In the genomic region with DNA sequence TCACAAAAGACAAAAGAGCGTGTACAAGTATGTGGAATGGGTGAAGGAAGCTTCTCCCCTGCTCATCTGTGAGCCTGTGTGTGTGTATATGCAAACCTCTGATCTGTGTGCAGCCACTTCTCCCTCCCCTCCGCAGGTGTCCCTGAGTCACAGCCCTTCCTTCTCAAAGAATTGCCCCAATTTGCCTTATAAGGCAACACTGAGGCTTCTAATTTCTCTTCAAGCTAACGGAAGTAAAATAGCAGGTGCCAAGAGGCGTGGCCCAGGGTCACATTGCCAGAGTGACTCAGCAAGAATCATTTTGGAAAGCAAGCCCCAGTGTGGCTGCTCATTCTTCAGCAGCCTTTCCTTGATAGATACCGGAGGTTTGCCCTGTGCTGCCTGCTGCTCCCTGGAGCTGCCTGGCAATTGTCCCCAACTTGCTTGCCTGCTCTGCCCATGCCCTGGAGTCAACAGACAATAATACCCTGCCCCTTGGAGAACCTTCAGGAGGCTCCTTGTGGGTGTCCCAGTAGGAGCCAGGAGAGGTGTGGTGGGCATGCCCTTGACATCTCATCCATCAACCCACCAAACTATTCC, we compare ENCODE assay signal across 8 cellular contexts. TPM values are rescaled to one million over a fixed set of nuclear protein-coding genes. Genes with fewer than 3 reads are reported as not detected.
A peak's percentile ranks its signal among the peaks of the same experiment; 100 is the strongest.
DNase-seq lines count a peak whose midpoint lies in the region; ATAC-seq and TF ChIP-seq lines count a peak whose summit lies in the region.

No MANE protein-coding gene starts in this region.

- H3K27me3 ChIP-seq in PC-9 (ENCODE audit: insufficient read depth, low read depth) (no peaks in the 10 kb centered on the region), spleen (replicated peaks in 1 of 7) (no peaks in the 10 kb centered on the region)

- TF ChIP-seq POLR2A in spleen (IDR thresholded peaks at IDR 0.05): no peak

- POLR2A ChIA-PET in PC-9 (lab: Charles Lee; ENCODE audit: unreplicated experiment): interaction anchor here (0.5 to 0.7 kb wide), 3 partner anchors 13 to 445 kb away, joined by 3 to 8 read pairs (median 4); no protein-coding TSS in a partner anchor

- H3K4me2 ChIP-seq in PC-9: peak overlapping the region; percentile 38; the same call in 1 of the 2 replicates

- H3K4me1 ChIP-seq in PC-9 (replicated peaks; ENCODE audit: insufficient read depth): peaks cover 22% of the 10 kb centered on the region
- H3K4me1 ChIP-seq in spleen: peaks cover 14 to 57% (median 37%) of the 10 kb centered on the region in 6 donors

- H4K20me1 ChIP-seq in PC-9 (ENCODE audit: insufficient read depth): no peaks in the 10 kb centered on the region

- H3K36me3 ChIP-seq in PC-9 (ENCODE audit: low read depth) (no peaks in the 10 kb centered on the region), spleen (no peaks in the 10 kb centered on the region)

- no peaks in the 10 kb centered on the region for H3K9me2 ChIP-seq in PC-9 (ENCODE audit: insufficient read depth)

- intact Hi-C loops in PC-9 (cut with micrococcal nuclease; ENCODE audit: unreplicated experiment): loop anchor here (1.0 to 5.0 kb wide), 5 partner anchors 10 to 441 kb away; a partner anchor contains a TSS
- intact Hi-C loops in Right ventricle myocardium inferior (cut with DNase I): loop anchor here (5.0 kb wide), 1 partner anchor 201 kb away; no protein-coding TSS in a partner anchor
- intact Hi-C loops in spleen (cut with DNase I; ENCODE audit: low total_unique reads): loop anchor here (10.0 kb wide), 1 partner anchor 64 kb away; no protein-coding TSS in a partner anchor

- BruUV-seq in PC-9 (replicated peaks; lab: Mats Ljungman, UMichigan): no TSS peak

- no peak for TF ChIP-seq CTCF in PC-9 (conservative IDR thresholded peaks at IDR 0.05)
- TF ChIP-seq CTCF in spleen (IDR thresholded peaks at IDR 0.05 in 8 of 11, conservative IDR thresholded peaks at IDR 0.05 in 3 of 11): peak in 1 of 11 experiments; percentile 23

- WGBS in spleen, 5 donors: 9 to 19% (median 15%) methylated on average over 5 of the region's 5 CpGs

- DNase-seq in DMS 273 (lab: John Stamatoyannopoulos, UW; ENCODE audit: unreplicated experiment) (peak; percentile 82), HT-29 (ENCODE audit: low spot score) (peak; percentile 32), PC-9 (peak; percentile 87 to 95), Right ventricle myocardium inferior (ENCODE audit: missing footprints) (peak; percentile 77), spleen (peak; percentile 92), hippocampal formation (lab: John Stamatoyannopoulos, UW) (no peak)
- DNase-seq in activated T-cell treated with anti-CD3 and anti-CD28 coated beads, Interleukin-2, amount 50 U/mL, for 48 hours: peak; percentile 82 to 87

- CTCF ChIA-PET in PC-9 (lab: Charles Lee): interaction anchor here (0.5 to 1.3 kb wide), 4 partner anchors 16 to 199 kb away, joined by 3 to 7 read pairs (median 3); no protein-coding TSS in a partner anchor

- H3K9me3 ChIP-seq in PC-9 (ENCODE audit: insufficient read depth, low read depth): peaks cover 3% of the 10 kb centered on the region; the same call in 1 of the 2 replicates
- no peaks in the 10 kb centered on the region for H3K9me3 ChIP-seq in spleen

- ATAC-seq in GM21447 (IDR thresholded peaks at IDR 0.05; ENCODE audit: unreplicated experiment) (peak; percentile 96), Right ventricle myocardium inferior (peak; percentile 67)

- H3K27ac ChIP-seq in PC-9 (peak overlapping the region; percentile 90), spleen (peak overlapping the region; percentile 56 to 86 (median 68))

- no peak overlapping the region for H3K4me3 ChIP-seq in PC-9
- H3K4me3 ChIP-seq in spleen: no peak overlapping the region

- H3K79me2 ChIP-seq in PC-9 (ENCODE audit: low read depth): no peaks in the 10 kb centered on the region

- H2AFZ ChIP-seq in PC-9: 0 out of 2 replicates have a peak overlapping the region, but pooled peaks have one; percentile 29

- peaks cover 8% of the 10 kb centered on the region; the same call in 1 of the 2 replicates for H3F3A ChIP-seq in PC-9 (ENCODE audit: insufficient read depth, low read depth)

RNA-seq across cellular contexts. Expression of a gene that starts 37.3 kb away (rescaled TPM):
- not detected in 2 replicates for total RNA-seq in HT-29 (2014; rRNA removed; shearing (Covaris generic))
- total RNA-seq in PC-9 (2021) (not detected in 2 replicates), Right ventricle myocardium inferior (0.35 TPM), spleen (not detected)
- polyA plus RNA-seq in spleen: not detected

RNA-seq across cellular contexts. Expression of a gene that starts 44.2 kb away (rescaled TPM):
- total RNA-seq in HT-29 (2014; rRNA removed; shearing (Covaris generic)): not detected in 2 replicates
- total RNA-seq in PC-9 (2021) (not detected in 2 replicates), Right ventricle myocardium inferior (not detected), spleen (not detected)
- polyA plus RNA-seq in spleen: under 1 TPM in 2 of 3 donors, not detected in 1; 0.12 to 0.26 TPM

Comparison
In these comparisons a context has a peak if more than half of its experiments do, and no peak if none do; other contexts are left out.
1. DNase-seq: peak in DMS 273 (single experiment), HT-29 (single experiment), PC-9 (2 of 2), activated T-cell treated with anti-CD3 and anti-CD28 coated beads, Interleukin-2, amount 50 U/mL, for 48 hours (2 of 2), Right ventricle myocardium inferior (single experiment) and spleen (single experiment); none in hippocampal formation (0 of 2).